11 cellular contexts compared by ENCODE assay signal in genomic region chr1:116379057-116379630, GRCh38. TPM values are rescaled to one million over a fixed set of nuclear protein-coding genes. Genes with fewer than 3 reads are reported as not detected.
DNase-seq lines count a peak whose midpoint lies in the region; ATAC-seq and TF ChIP-seq lines count a peak whose summit lies in the region.
"Had no signal": no experiment of that assay in that cellular context is flagged by ENCODE, and none has a peak within 500 bp of the region (broad histone marks: within the 10 kb centered on the region; RNA-seq: fewer than 3 reads in every experiment).

No MANE protein-coding gene starts in this region.

- no peak overlapping the region for H2AK5ac ChIP-seq in mesendoderm (ENCODE audit: low read length)

- H3K4ac ChIP-seq in mesendoderm (ENCODE audit: low read depth, low read length): no peak overlapping the region

- no peaks in the 10 kb centered on the region for H3K9me3 ChIP-seq in adrenal gland (replicated peaks in 1 of 3)
- H3K9me3 ChIP-seq in left lung: no peaks in the 10 kb centered on the region
- no peaks in the 10 kb centered on the region for H3K9me3 ChIP-seq in subcutaneous abdominal adipose tissue (ENCODE audit: control insufficient read depth in 5 of 5, low read length in 5 of 5)

- no peak for TF ChIP-seq POLR2A in adrenal gland (IDR thresholded peaks at IDR 0.05)

- H3K4me1 ChIP-seq in adrenal gland (replicated peaks in 1 of 2): peaks cover 59 to 98% of the 10 kb centered on the region in 2 donors
- H3K4me1 ChIP-seq in left lung: peaks cover 67 to 100% of the 10 kb centered on the region in 2 donors
- peaks cover 21 to 74% (median 48%) of the 10 kb centered on the region in 5 donors for H3K4me1 ChIP-seq in subcutaneous abdominal adipose tissue (ENCODE audit: control insufficient read depth in 5 of 5, insufficient read depth in 5 of 5, low read length in 5 of 5)
- H3K4me1 ChIP-seq in mesendoderm (ENCODE audit: control insufficient read depth, low read depth, low read length): peaks cover 26% of the 10 kb centered on the region

- no peak overlapping the region for H4K5ac ChIP-seq in mesendoderm (ENCODE audit: low read length)

- no peaks in the 10 kb centered on the region for H3K9me3 Mint-ChIP-seq in activated CD4-positive, alpha-beta T cell treated with anti-CD3 and anti-CD28 coated beads, Interleukin-2, amount 10 ng/mL, durations not matched to agents 7 days and 5 days

- CTCF ChIA-PET in activated CD4-positive, alpha-beta T cell treated with anti-CD3 and anti-CD28 coated beads, Interleukin-2, amount 10 ng/mL, durations not matched to agents 7 days and 5 days (lab: Charles Lee): no interaction called here

- H3K27ac ChIP-seq in adrenal gland (peak overlapping the region in 3 of 5 donors; percentile 87 to 97 (median 90)), left lung (peak overlapping the region; percentile 94 to 98), subcutaneous abdominal adipose tissue (ENCODE audit: low read depth, low read length) (peak overlapping the region; percentile 82), mesendoderm (ENCODE audit: low read depth, low read length) (no peak overlapping the region)

- no peak for DNase-seq in activated CD4-positive, alpha-beta T cell treated with anti-CD3 and anti-CD28 coated beads, Interleukin-2, amount 10 ng/mL, durations not matched to agents 7 days and 5 days
- no peak for DNase-seq in activated CD4-positive, alpha-beta T cell treated with anti-CD3 and anti-CD28 coated beads, Interleukin-2, amount 50 U/mL, for 48 hours
- DNase-seq in adrenal gland (peak in 2 of 7 donors; percentile 41 to 54), left lung (no peak), mesendoderm (no peak), KBM-7 (no peak), kidney tubule cell (ENCODE audit: low spot score) (no peak)
- DNase-seq: kidney glomerular epithelial cell, NCI-H2029 treated with DMSO at 0.1 percent for 48 hours, SHP77 treated with DMSO at 0.1 percent for 48 hours had no signal

- ATAC-seq in left lung: no peak

- H3K79me2 ChIP-seq in mesendoderm (ENCODE audit: control insufficient read depth, insufficient read depth, low read length): peaks cover 88% of the 10 kb centered on the region

- H3K18ac ChIP-seq in mesendoderm (ENCODE audit: low read length): no peak overlapping the region

- H3K23ac ChIP-seq in mesendoderm (ENCODE audit: low read length): no peak overlapping the region

- H3K36me3 ChIP-seq in adrenal gland (replicated peaks in 1 of 2): no peaks in the 10 kb centered on the region
- H3K36me3 ChIP-seq in left lung: peaks cover 0 to 3% of the 10 kb centered on the region in 2 donors
- H3K36me3 ChIP-seq in subcutaneous abdominal adipose tissue (ENCODE audit: control insufficient read depth in 5 of 5, insufficient read depth in 5 of 5, low read length in 5 of 5): no peaks in the 10 kb centered on the region
- no peaks in the 10 kb centered on the region for H3K36me3 ChIP-seq in mesendoderm (ENCODE audit: control insufficient read depth, insufficient read depth, low read length)

- H3K79me1 ChIP-seq in mesendoderm (ENCODE audit: low read length): peaks cover 10% of the 10 kb centered on the region

- H3K36me3 Mint-ChIP-seq in activated CD4-positive, alpha-beta T cell treated with anti-CD3 and anti-CD28 coated beads, Interleukin-2, amount 10 ng/mL, durations not matched to agents 7 days and 5 days (ENCODE audit: low read depth): peaks cover 30% of the 10 kb centered on the region

- H3K4me2 ChIP-seq in mesendoderm (ENCODE audit: low read length): no peak overlapping the region

- no peak overlapping the region for H2BK120ac ChIP-seq in mesendoderm (ENCODE audit: low read depth, low read length)

- H4K8ac ChIP-seq in mesendoderm (ENCODE audit: low read depth, low read length): no peak overlapping the region

- H3K4me1 Mint-ChIP-seq in activated CD4-positive, alpha-beta T cell treated with anti-CD3 and anti-CD28 coated beads, Interleukin-2, amount 10 ng/mL, durations not matched to agents 7 days and 5 days: peaks cover 76% of the 10 kb centered on the region

- H3K9ac ChIP-seq in subcutaneous abdominal adipose tissue (ENCODE audit: low read length in 5 of 5) (no peak overlapping the region), mesendoderm (ENCODE audit: low read length) (no peak overlapping the region)

- peak overlapping the region; percentile 3 for H3K27ac Mint-ChIP-seq in activated CD4-positive, alpha-beta T cell treated with anti-CD3 and anti-CD28 coated beads, Interleukin-2, amount 10 ng/mL, durations not matched to agents 7 days and 5 days

- intact Hi-C loops in adrenal gland (cut with DNase I): no loop called here
- intact Hi-C loops in left lung (cut with DNase I): no loop called here

- H3K27me3 ChIP-seq in adrenal gland (no peaks in the 10 kb centered on the region), left lung (no peaks in the 10 kb centered on the region), subcutaneous abdominal adipose tissue (ENCODE audit: control insufficient read depth in 5 of 5, insufficient read depth in 4 of 5, low read length in 5 of 5) (no peaks in the 10 kb centered on the region), mesendoderm (ENCODE audit: insufficient read depth, low read length, poor library complexity) (no peaks in the 10 kb centered on the region)

- no peak overlapping the region for H2BK5ac ChIP-seq in mesendoderm (ENCODE audit: low read length)

- POLR2A ChIA-PET in activated CD4-positive, alpha-beta T cell treated with anti-CD3 and anti-CD28 coated beads, Interleukin-2, amount 10 ng/mL, durations not matched to agents 7 days and 5 days (lab: Charles Lee): no interaction called here

- no peak for TF ChIP-seq CTCF in adrenal gland (IDR thresholded peaks at IDR 0.05)
- TF ChIP-seq CTCF in left lung (IDR thresholded peaks at IDR 0.05): no peak

- H2BK15ac ChIP-seq in mesendoderm (replicated peaks; ENCODE audit: low read depth): no peak overlapping the region

- WGBS in adrenal gland, 4 donors: 50 to 60% (median 58%) methylated on average over 2 of the region's 2 CpGs
- WGBS in mesendoderm (ENCODE audit: extremely low coverage, insufficient coverage, low lambda C conversion rate): no CpG with 5 or more reads among the region's 2 CpGs

- H3K27me3 Mint-ChIP-seq in activated CD4-positive, alpha-beta T cell treated with anti-CD3 and anti-CD28 coated beads, Interleukin-2, amount 10 ng/mL, durations not matched to agents 7 days and 5 days: no peaks in the 10 kb centered on the region

- no peak overlapping the region for H3K56ac ChIP-seq in mesendoderm (ENCODE audit: low read length)

- H3K4me3 ChIP-seq in adrenal gland: no peak overlapping the region
- no peak overlapping the region for H3K4me3 ChIP-seq in left lung
- no peak overlapping the region for H3K4me3 ChIP-seq in subcutaneous abdominal adipose tissue (ENCODE audit: low read depth in 1 of 5, low read length in 5 of 5)
- H3K4me3 ChIP-seq in mesendoderm (ENCODE audit: low read length): no peak overlapping the region

- in situ Hi-C loops in KBM-7 (cut with MboI; ENCODE audit: low pct_unique_long_range_greater_than_20kb, low sequenced_read_pairs): no loop called here

- no peak overlapping the region for H3K4me3 Mint-ChIP-seq in activated CD4-positive, alpha-beta T cell treated with anti-CD3 and anti-CD28 coated beads, Interleukin-2, amount 10 ng/mL, durations not matched to agents 7 days and 5 days

RNA-seq across cellular contexts. Expression of gene ATP1A1, which starts 6.1 kb away (rescaled TPM):
- 100 to 1,000 TPM; 260 to 274 TPM for total RNA-seq in activated CD4-positive, alpha-beta T cell treated with anti-CD3 and anti-CD28 coated beads, Interleukin-2, amount 10 ng/mL, durations not matched to agents 7 days and 5 days
- total RNA-seq in adrenal gland: 100 to 1,000 TPM; 188 to 377 (median 222) TPM
- polyA plus RNA-seq in adrenal gland: 100 to 1,000 TPM in 2 of 3 donors, 10 to 100 TPM in 1; 60.7 to 336 (median 109) TPM
- 100 to 1,000 TPM; 686 to 731 TPM for total RNA-seq in left lung
- polyA plus RNA-seq in mesendoderm (2013, experiment 1 of 2): 182 TPM
- polyA plus RNA-seq in mesendoderm (2013, experiment 2 of 2): 180 TPM
